In genomic region chr2:176189666-176190641, GRCh38 we compare ENCODE assay signal across 1 cellular context.
TF ChIP-seq lines count a peak whose summit lies in the region.

No MANE protein-coding gene starts in this region.

TF ChIP-seq in GM12878, 131 proteins besides CTCF, POLR2A, EP300 and RAD21:
- no peak for TF ChIP-seq CHD1 (IDR thresholded peaks at IDR 0.05; ENCODE audit: low read depth, low read length)
- TF ChIP-seq EZH2 (IDR thresholded peaks at IDR 0.05; ENCODE audit: borderline replicate concordance, control insufficient read depth, low read depth, low read length): peak; percentile 47; the same call in 1 of the 2 replicates
TF ChIP-seq in GM12878: peak in this region for 1.
